Comparison of ENCODE assay signal across 8 cellular contexts in genomic region chr2:96305091-96305978, GRCh38. TPM values are rescaled to one million over a fixed set of nuclear protein-coding genes. Genes with fewer than 3 reads are reported as not detected.
DNase-seq lines count a peak whose midpoint lies in the region; ATAC-seq, FAIRE-seq and TF ChIP-seq lines count a peak whose summit lies in the region.

SNRNP200 (minus strand) TSS chr2:96305546; CDS start chr2:96305437, 109 bp downstream.

- H3K27ac ChIP-seq in OCI-LY7 (ENCODE audit: low read depth, low read length, poor library complexity, severe bottlenecking) = peak within 1 kb of the TSS; percentile 73
- peak within 1 kb of the TSS; percentile 63 for H3K27ac ChIP-seq in endothelial cell of umbilical vein (ENCODE audit: insufficient read depth, low read depth, low read length)

- peaks cover 28 to 36% (median 35%) of the 10 kb centered on the region in 3 donors for H3K4me1 Mint-ChIP-seq in IgD-negative memory B cell

- TF ChIP-seq POLR2A in endothelial cell of umbilical vein (IDR thresholded peaks at IDR 0.05; ENCODE audit: low read depth, low read length) = peak; percentile 58

- no peaks in the 10 kb centered on the region for H3K27me3 Mint-ChIP-seq in IgD-negative memory B cell

- intact Hi-C loops in OCI-LY7 (cut with micrococcal nuclease; ENCODE audit: unreplicated experiment) (loop anchor here (1.0 kb wide), 3 partner anchors 17 to 39 kb away; partner anchors contain the start of gene CIAO1), endothelial cell of umbilical vein (cut with micrococcal nuclease) (loop anchor here (1.0 to 5.0 kb wide), 4 partner anchors 15 to 203 kb away; partner anchors contain the start of genes CIAO1, NCAPH and TMEM127)

- no peaks in the 10 kb centered on the region for H3K9me3 Mint-ChIP-seq in IgD-negative memory B cell

- peak within 1 kb of the TSS; percentile 95 to 100 (median 99) for H3K4me3 Mint-ChIP-seq in IgD-negative memory B cell

- H2AFZ ChIP-seq in OCI-LY7 (ENCODE audit: low read length) (peak within 1 kb of the TSS; percentile 80), endothelial cell of umbilical vein (ENCODE audit: low read depth, low read length) (peak within 1 kb of the TSS; percentile 61)

- no peaks in the 10 kb centered on the region for H3K9me1 ChIP-seq in endothelial cell of umbilical vein (replicated peaks; ENCODE audit: control insufficient read depth, extremely low read depth, insufficient read depth, low read length)

- BruUV-seq in OCI-LY7 (replicated peaks; lab: Mats Ljungman, UMichigan) (no TSS peak), endothelial cell of umbilical vein (replicated peaks; lab: Mats Ljungman, UMichigan) (no TSS peak)

- dilution Hi-C loops in endothelial cell of umbilical vein (cut with MboI; ENCODE audit: extremely low pct_ligation_motif_present, low sequenced_read_pairs) = no loop called here

- CTCF ChIA-PET in OCI-LY7 (lab: Charles Lee; ENCODE audit: unreplicated experiment) (no interaction called here), endothelial cell of umbilical vein (lab: Charles Lee) (interaction anchor here (0.9 to 1.6 kb wide), 4 partner anchors 11 to 204 kb away, joined by 3 to 5 read pairs (median 4); no protein-coding TSS in a partner anchor)

- POLR2A ChIA-PET in OCI-LY7 (lab: Charles Lee) = interaction anchor here (0.5 to 3.4 kb wide), 7 partner anchors 15 to 235 kb away, joined by 3 to 31 read pairs (median 6); partner anchors contain the start of gene NCAPH
- POLR2A ChIA-PET in endothelial cell of umbilical vein (lab: Charles Lee) = no interaction called here

- peak within 1 kb of the TSS; percentile 92 to 100 (median 99) for H3K27ac Mint-ChIP-seq in IgD-negative memory B cell

- H3K4me1 ChIP-seq in OCI-LY7 (ENCODE audit: insufficient read depth, low read length, poor library complexity, severe bottlenecking) = peaks cover 28% of the 10 kb centered on the region
- H3K4me1 ChIP-seq in endothelial cell of umbilical vein (ENCODE audit: control insufficient read depth, extremely low read depth, insufficient read depth, low read length) = peaks cover 11% of the 10 kb centered on the region

- FAIRE-seq in endothelial cell of umbilical vein (lab: Jason Lieb, UNC) = peak; percentile 64

- H3K9me3 ChIP-seq in OCI-LY7 (ENCODE audit: low read length) (no peaks in the 10 kb centered on the region), endothelial cell of umbilical vein (replicated peaks; ENCODE audit: control insufficient read depth, insufficient read depth, low read length) (no peaks in the 10 kb centered on the region)

- peak; percentile 89 for ATAC-seq in GM21528 (IDR thresholded peaks at IDR 0.05; ENCODE audit: low FRiP score, unreplicated experiment)

- peaks cover 9% of the 10 kb centered on the region; the same call in 1 of the 2 replicates for H4K20me1 ChIP-seq in OCI-LY7 (ENCODE audit: insufficient read depth, low read length)
- no peaks in the 10 kb centered on the region for H4K20me1 ChIP-seq in endothelial cell of umbilical vein (replicated peaks; ENCODE audit: control insufficient read depth, extremely low read depth, insufficient read depth, low read length)

- peaks cover 6% of the 10 kb centered on the region for H3K36me3 Mint-ChIP-seq in IgD-negative memory B cell

- H3K36me3 ChIP-seq in OCI-LY7 (ENCODE audit: insufficient read depth, low read length) (peaks cover 46% of the 10 kb centered on the region), endothelial cell of umbilical vein (ENCODE audit: control insufficient read depth in 2 of 2, extremely low read depth in 1 of 2, insufficient read depth in 2 of 2, low read length in 2 of 2) (peaks cover 15 to 21% of the 10 kb centered on the region in 2 experiments)

- H3K4me2 ChIP-seq in OCI-LY7 (ENCODE audit: low read length) (peak within 1 kb of the TSS; percentile 96), endothelial cell of umbilical vein (ENCODE audit: insufficient read depth, low read length) (peak within 1 kb of the TSS; percentile 86)

- H3K4me3 ChIP-seq in OCI-LY7 (ENCODE audit: low read depth, low read length, poor library complexity, severe bottlenecking) (peak within 1 kb of the TSS; percentile 95), endothelial cell of umbilical vein (replicated peaks in 1 of 3; ENCODE audit: insufficient read depth in 1 of 3, low read depth in 1 of 3, low read length in 3 of 3) (peak within 1 kb of the TSS; percentile 60 to 81 (median 78))

- DNase-seq in DMS 273 (lab: John Stamatoyannopoulos, UW; ENCODE audit: unreplicated experiment) (peak; percentile 97), OCI-LY7 (ENCODE audit: low spot score) (peak; percentile 91), endothelial cell of umbilical vein (ENCODE audit: low read depth, low spot score) (peak; percentile 74), midbrain (lab: John Stamatoyannopoulos, UW) (peak; percentile 91)
- peak; percentile 95 for DNase-seq in activated CD8-positive, alpha-beta memory T cell treated with anti-CD3 and anti-CD28 coated beads, Interleukin-2, amount 50 U/mL, for 48 hours
- DNase-seq in stimulated activated CD8-positive, alpha-beta memory T cell treated with anti-CD3 and anti-CD28 coated beads, Interleukin-15, amount 100 ng/mL, for 48 hours (ENCODE audit: low read depth in 2 of 2) = peak; percentile 87 to 88

- H3K79me2 ChIP-seq in OCI-LY7 (ENCODE audit: insufficient read depth, low read depth, low read length) (peaks cover 36% of the 10 kb centered on the region), endothelial cell of umbilical vein (ENCODE audit: control insufficient read depth, insufficient read depth, low read length) (peaks cover 20% of the 10 kb centered on the region)

- no peaks in the 10 kb centered on the region for H3K27me3 ChIP-seq in endothelial cell of umbilical vein (ENCODE audit: control insufficient read depth in 2 of 2, insufficient read depth in 2 of 2, low read length in 2 of 2)

- TF ChIP-seq CTCF in OCI-LY7 (conservative IDR thresholded peaks at IDR 0.05; ENCODE audit: low read length) = no peak
- TF ChIP-seq CTCF in endothelial cell of umbilical vein (IDR thresholded peaks at IDR 0.05; ENCODE audit: extremely low read depth in 1 of 2, insufficient read depth in 1 of 2, low read depth in 1 of 2, low read length in 2 of 2) = no peak

- peak within 1 kb of the TSS; percentile 72 for H3K9ac ChIP-seq in endothelial cell of umbilical vein (replicated peaks; ENCODE audit: extremely low read depth, insufficient read depth, low read length)

- H3K9me2 ChIP-seq in OCI-LY7 (ENCODE audit: insufficient read depth, low read length) = no peaks in the 10 kb centered on the region

TF ChIP-seq in endothelial cell of umbilical vein, 7 proteins besides CTCF, POLR2A, EP300 and RAD21:
- peak; percentile 93 for TF ChIP-seq POLR2AphosphoS5 (IDR thresholded peaks at IDR 0.05; ENCODE audit: insufficient read depth, low read depth, low read length)
- TF ChIP-seq EZH2 (IDR thresholded peaks at IDR 0.05; ENCODE audit: borderline replicate concordance, low read depth, low read length, severe bottlenecking) = no peak
- TF ChIP-seq, protein P1, sequence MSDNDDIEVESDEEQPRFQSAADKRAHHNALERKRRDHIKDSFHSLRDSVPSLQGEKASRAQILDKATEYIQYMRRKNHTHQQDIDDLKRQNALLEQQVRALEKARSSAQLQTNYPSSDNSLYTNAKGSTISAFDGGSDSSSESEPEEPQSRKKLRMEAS (IDR thresholded peaks at IDR 0.05; ENCODE audit: insufficient read depth, insufficient read length) = peak; percentile 16
TF ChIP-seq in endothelial cell of umbilical vein: peak in this region for 2.

RNA-seq across cellular contexts. Expression of gene SNRNP200, which starts in this region (rescaled TPM):
- polyA plus RNA-seq in IgD-negative memory B cell (79.3 TPM), endothelial cell of umbilical vein (142 and 155 TPM in 2 replicates)
- 76.0 and 79.3 TPM in 2 replicates for total RNA-seq in OCI-LY7 (2014; rRNA removed; shearing (Covaris generic))
- total RNA-seq in OCI-LY7 (2022) (213 and 216 TPM in 2 replicates), endothelial cell of umbilical vein (117 and 124 TPM in 2 replicates)
- 139 and 142 TPM in 2 replicates for polyA plus RNA-seq in endothelial cell of umbilical vein (2011; cell fraction: cytosol; rRNA removed)
- polyA plus RNA-seq in endothelial cell of umbilical vein (2011; cell fraction: nucleus; rRNA removed) = 301 and 322 TPM in 2 replicates
- 94.1 and 116 TPM in 2 replicates for polyA plus RNA-seq in endothelial cell of umbilical vein (2012)
- 296 and 312 TPM in 2 replicates for polyA minus RNA-seq in endothelial cell of umbilical vein
- 167 TPM for polyA minus RNA-seq in endothelial cell of umbilical vein (2011; cell fraction: cytosol; rRNA and poly(A)+ RNA removed)
- 108 and 136 TPM in 2 replicates for polyA minus RNA-seq in endothelial cell of umbilical vein (2011; cell fraction: nucleus; rRNA and poly(A)+ RNA removed)

Comparison
In these comparisons a context has a peak if more than half of its experiments do, and no peak if none do; other contexts are left out.
1. Peak in every context shown above with its lines: DNase-seq, ATAC-seq, H3K4me3 ChIP-seq and H3K27ac ChIP-seq.